ENCODE assay signal across 8 cellular contexts in genomic region chr19:3036795-3037544, GRCh38. TPM values are rescaled to one million over a fixed set of nuclear protein-coding genes. Genes with fewer than 3 reads are reported as not detected.
DNase-seq lines count a peak whose midpoint lies in the region; ATAC-seq and TF ChIP-seq lines count a peak whose summit lies in the region.
"Not testable (repeated sequence)": the region's sequence is repeated elsewhere in the genome, so short reads cannot be mapped to it uniquely, and the experiment has no call there.

No MANE protein-coding gene starts in this region.

- H3K36me3 Mint-ChIP-seq in activated CD8-positive, alpha-beta T cell treated with anti-CD3 and anti-CD28 coated beads, Interleukin-2, amount 10 ng/mL, durations not matched to agents 7 days and 5 days (ENCODE audit: low read depth); chondrocyte (ENCODE audit: low read depth): not testable (repeated sequence)
- peaks cover 25% of the 10 kb centered on the region for H3K36me3 Mint-ChIP-seq in stimulated activated effector memory CD8-positive, alpha-beta T cell treated with anti-CD3 and anti-CD28 coated beads, Interleukin-12 subunit alpha, Interleukin-12 subunit beta, amount 100 ng/mL, for 72 hours

- not testable (repeated sequence) for H3K36me3 ChIP-seq in H7 (replicated peaks; ENCODE audit: control insufficient read depth, insufficient read depth, low read length); OCI-LY7 (ENCODE audit: insufficient read depth, low read length); left ventricle myocardium inferior

- intact Hi-C loops in OCI-LY7 (cut with micrococcal nuclease; ENCODE audit: unreplicated experiment), result loop anchor here (1.0 kb wide), 1 partner anchor 68 kb away; no protein-coding TSS in a partner anchor
- intact Hi-C loops in left ventricle myocardium inferior (cut with micrococcal nuclease), result not testable (repeated sequence)

- peak overlapping the region; percentile 82; the same call in 1 of the 2 replicates for H2AFZ ChIP-seq in OCI-LY7 (ENCODE audit: low read length)

- CTCF ChIA-PET in AG04449 (lab: Yijun Ruan, JAX), result interaction anchor here (1.1 to 2.6 kb wide), 8 partner anchors 16 to 86 kb away, joined by 3 to 13 read pairs (median 6); partner anchors contain the start of gene TLE5
- CTCF ChIA-PET in OCI-LY7 (lab: Charles Lee; ENCODE audit: unreplicated experiment), result not testable (repeated sequence)
- CTCF ChIA-PET in activated CD8-positive, alpha-beta T cell treated with anti-CD3 and anti-CD28 coated beads, Interleukin-2, amount 10 ng/mL, durations not matched to agents 7 days and 5 days (lab: Charles Lee), result interaction anchor here (1.1 to 2.9 kb wide), 5 partner anchors 13 to 86 kb away, joined by 3 to 19 read pairs (median 11); no protein-coding TSS in a partner anchor

- peaks cover 15% of the 10 kb centered on the region for H3K4me1 ChIP-seq in OCI-LY7 (ENCODE audit: insufficient read depth, low read length, poor library complexity, severe bottlenecking)
- H3K4me1 ChIP-seq in left ventricle myocardium inferior, result peaks cover 29% of the 10 kb centered on the region

- peaks cover 20% of the 10 kb centered on the region for H3K27me3 Mint-ChIP-seq in activated CD8-positive, alpha-beta T cell treated with anti-CD3 and anti-CD28 coated beads, Interleukin-2, amount 10 ng/mL, durations not matched to agents 7 days and 5 days (ENCODE audit: low read depth)
- peaks cover 18% of the 10 kb centered on the region for H3K27me3 Mint-ChIP-seq in chondrocyte (ENCODE audit: low read depth)

- not testable (repeated sequence) for BruUV-seq in OCI-LY7 (replicated peaks; lab: Mats Ljungman, UMichigan)

- H3K4me3 ChIP-seq in AG04449 (ENCODE audit: low read depth, low read length) (peak overlapping the region; percentile 55; the same call in 1 of the 2 replicates), H7 (ENCODE audit: insufficient read depth, low read depth, low read length) (peak overlapping the region; percentile 82), OCI-LY7 (ENCODE audit: low read depth, low read length, poor library complexity, severe bottlenecking) (peak overlapping the region; percentile 74), left ventricle myocardium inferior (peak overlapping the region; percentile 72)

- not testable (repeated sequence) for H3K9me3 Mint-ChIP-seq in activated CD8-positive, alpha-beta T cell treated with anti-CD3 and anti-CD28 coated beads, Interleukin-2, amount 10 ng/mL, durations not matched to agents 7 days and 5 days (ENCODE audit: insufficient read depth); chondrocyte (ENCODE audit: low read depth); stimulated activated effector memory CD8-positive, alpha-beta T cell treated with anti-CD3 and anti-CD28 coated beads, Interleukin-12 subunit alpha, Interleukin-12 subunit beta, amount 100 ng/mL, for 72 hours

- TF ChIP-seq CTCF in AG04449 (IDR thresholded peaks at IDR 0.05; ENCODE audit: insufficient read depth, low read length, missing control alignments), result not testable (repeated sequence)
- peak; percentile 49; the same call in 1 of the 2 replicates for TF ChIP-seq CTCF in OCI-LY7 (conservative IDR thresholded peaks at IDR 0.05; ENCODE audit: low read length)
- peak; percentile 64 for TF ChIP-seq CTCF in chondrocyte (IDR thresholded peaks at IDR 0.05)
- TF ChIP-seq CTCF in left ventricle myocardium inferior (IDR thresholded peaks at IDR 0.05; ENCODE audit: borderline replicate concordance), result peak; percentile 23

- H3K4me1 Mint-ChIP-seq in activated CD8-positive, alpha-beta T cell treated with anti-CD3 and anti-CD28 coated beads, Interleukin-2, amount 10 ng/mL, durations not matched to agents 7 days and 5 days (ENCODE audit: low read depth), result peaks cover 30% of the 10 kb centered on the region
- H3K4me1 Mint-ChIP-seq in chondrocyte (ENCODE audit: low read depth), result peaks cover 20% of the 10 kb centered on the region
- H3K4me1 Mint-ChIP-seq in stimulated activated effector memory CD8-positive, alpha-beta T cell treated with anti-CD3 and anti-CD28 coated beads, Interleukin-12 subunit alpha, Interleukin-12 subunit beta, amount 100 ng/mL, for 72 hours, result peaks cover 40% of the 10 kb centered on the region

- H4K20me1 ChIP-seq in OCI-LY7 (ENCODE audit: insufficient read depth, low read length), result not testable (repeated sequence)

- not testable (repeated sequence) for H3K27ac ChIP-seq in OCI-LY7 (ENCODE audit: low read depth, low read length, poor library complexity, severe bottlenecking)
- peak overlapping the region; percentile 96 for H3K27ac ChIP-seq in left ventricle myocardium inferior (replicated peaks)

- not testable (repeated sequence) for H3K9me3 ChIP-seq in OCI-LY7 (ENCODE audit: low read length); left ventricle myocardium inferior (replicated peaks)

- H3K79me2 ChIP-seq in OCI-LY7 (ENCODE audit: insufficient read depth, low read depth, low read length), result not testable (repeated sequence)

- H3K4me3 Mint-ChIP-seq in activated CD8-positive, alpha-beta T cell treated with anti-CD3 and anti-CD28 coated beads, Interleukin-2, amount 10 ng/mL, durations not matched to agents 7 days and 5 days, result peak overlapping the region; percentile 87
- H3K4me3 Mint-ChIP-seq in chondrocyte (ENCODE audit: unreplicated experiment), result peak overlapping the region; percentile 83
- peak overlapping the region; percentile 91 for H3K4me3 Mint-ChIP-seq in stimulated activated effector memory CD8-positive, alpha-beta T cell treated with anti-CD3 and anti-CD28 coated beads, Interleukin-12 subunit alpha, Interleukin-12 subunit beta, amount 100 ng/mL, for 72 hours

- H3K4me2 ChIP-seq in OCI-LY7 (ENCODE audit: low read length), result peak overlapping the region; percentile 78

- not testable (repeated sequence) for H3K9me2 ChIP-seq in OCI-LY7 (ENCODE audit: insufficient read depth, low read length)

- not testable (repeated sequence) for DNase-seq in AG04449 (ENCODE audit: low read depth, low spot score); OCI-LY7 (ENCODE audit: low spot score); activated CD8-positive, alpha-beta T cell treated with anti-CD3 and anti-CD28 coated beads, Interleukin-2, amount 10 ng/mL, durations not matched to agents 7 days and 5 days; chondrocyte (ENCODE audit: low spot score); left ventricle myocardium inferior; stimulated activated effector memory CD8-positive, alpha-beta T cell treated with anti-CD3 and anti-CD28 coated beads, Interleukin-12 subunit alpha, Interleukin-12 subunit beta, amount 100 ng/mL, for 72 hours (ENCODE audit: low spot score in 2 of 2)
- DNase-seq in H7, result peak; percentile 76
- DNase-seq in myocyte (ENCODE audit: low read depth), result peak; percentile 17

- not testable (repeated sequence) for ATAC-seq in activated CD8-positive, alpha-beta T cell treated with anti-CD3 and anti-CD28 coated beads, Interleukin-2, amount 10 ng/mL, durations not matched to agents 7 days and 5 days; stimulated activated effector memory CD8-positive, alpha-beta T cell treated with anti-CD3 and anti-CD28 coated beads, Interleukin-12 subunit alpha, Interleukin-12 subunit beta, amount 100 ng/mL, for 72 hours

- POLR2A ChIA-PET in AG04449 (lab: Yijun Ruan, JAX) (interaction anchor here (1.6 to 2.2 kb wide), 2 partner anchors 15 to 86 kb away, joined by 4 to 11 read pairs; no protein-coding TSS in a partner anchor), OCI-LY7 (lab: Charles Lee) (interaction anchor here (1.0 to 1.8 kb wide), 2 partner anchors 61 to 64 kb away, joined by 4 to 12 read pairs; partner anchors contain the start of gene TLE6)
- POLR2A ChIA-PET in activated CD8-positive, alpha-beta T cell treated with anti-CD3 and anti-CD28 coated beads, Interleukin-2, amount 10 ng/mL, durations not matched to agents 7 days and 5 days (lab: Charles Lee), result interaction anchor here (0.6 to 3.4 kb wide), 5 partner anchors 14 to 98 kb away, joined by 3 to 23 read pairs (median 4); partner anchors contain the start of gene TLE5

- H3K27ac Mint-ChIP-seq in activated CD8-positive, alpha-beta T cell treated with anti-CD3 and anti-CD28 coated beads, Interleukin-2, amount 10 ng/mL, durations not matched to agents 7 days and 5 days, result peak overlapping the region; percentile 95
- H3K27ac Mint-ChIP-seq in chondrocyte (ENCODE audit: unreplicated experiment), result peak overlapping the region; percentile 93
- H3K27ac Mint-ChIP-seq in stimulated activated effector memory CD8-positive, alpha-beta T cell treated with anti-CD3 and anti-CD28 coated beads, Interleukin-12 subunit alpha, Interleukin-12 subunit beta, amount 100 ng/mL, for 72 hours, result peak overlapping the region; percentile 97

- H3K27me3 ChIP-seq in H7 (ENCODE audit: control insufficient read depth, insufficient read depth, low read length); left ventricle myocardium inferior (ENCODE audit: low read depth): not testable (repeated sequence)

RNA-seq across cellular contexts. Expression of gene TLE2, which starts 7.9 kb away (rescaled TPM):
- 9.6 and 18.7 TPM in 2 replicates for total RNA-seq in H7 (2014; rRNA removed; shearing (Covaris generic))
- total RNA-seq in OCI-LY7 (2014; rRNA removed; shearing (Covaris generic)), result 1.6 and 1.7 TPM in 2 replicates
- total RNA-seq in OCI-LY7 (2022) (1.1 and 1.2 TPM in 2 replicates), chondrocyte (12.3 to 14.1 TPM (median 13.7 TPM) in 3 replicates), left ventricle myocardium inferior (53.2 TPM), myocyte (0.08 TPM in 1 of 2 replicates, not detected in the other)
- total RNA-seq in activated CD8-positive, alpha-beta T cell treated with anti-CD3 and anti-CD28 coated beads, Interleukin-2, amount 10 ng/mL, durations not matched to agents 7 days and 5 days, result under 1 TPM; 0.24 to 0.57 TPM
- 2.8 TPM for polyA plus RNA-seq in myocyte (2012)

RNA-seq across cellular contexts. Expression of gene TLE5, which starts 25.3 kb away (rescaled TPM):
- total RNA-seq in H7 (2014; rRNA removed; shearing (Covaris generic)), result 300 and 386 TPM in 2 replicates
- 424 and 448 TPM in 2 replicates for total RNA-seq in OCI-LY7 (2014; rRNA removed; shearing (Covaris generic))
- total RNA-seq in OCI-LY7 (2022), result 376 and 463 TPM in 2 replicates
- 100 to 1,000 TPM; 635 to 655 TPM for total RNA-seq in activated CD8-positive, alpha-beta T cell treated with anti-CD3 and anti-CD28 coated beads, Interleukin-2, amount 10 ng/mL, durations not matched to agents 7 days and 5 days
- 223 to 306 TPM (median 303 TPM) in 3 replicates for total RNA-seq in chondrocyte
- total RNA-seq in left ventricle myocardium inferior, result 799 TPM
- total RNA-seq in myocyte, result 295 and 328 TPM in 2 replicates
- polyA plus RNA-seq in myocyte (2012), result 493 TPM

RNA-seq across cellular contexts. Expression of gene GNA11, which starts 57.2 kb away (rescaled TPM):
- total RNA-seq in H7 (2014; rRNA removed; shearing (Covaris generic)), result 30.0 and 35.0 TPM in 2 replicates
- total RNA-seq in OCI-LY7 (2014; rRNA removed; shearing (Covaris generic)), result 12.9 and 13.4 TPM in 2 replicates
- 10.1 and 14.3 TPM in 2 replicates for total RNA-seq in OCI-LY7 (2022)
- under 1 TPM; 0.08 to 0.71 TPM for total RNA-seq in activated CD8-positive, alpha-beta T cell treated with anti-CD3 and anti-CD28 coated beads, Interleukin-2, amount 10 ng/mL, durations not matched to agents 7 days and 5 days
- total RNA-seq in chondrocyte, result 62.1 to 68.9 TPM (median 68.1 TPM) in 3 replicates
- total RNA-seq in left ventricle myocardium inferior, result 58.1 TPM
- 52.1 and 54.6 TPM in 2 replicates for total RNA-seq in myocyte
- 68.1 TPM for polyA plus RNA-seq in myocyte (2012)

RNA-seq across cellular contexts. Expression of gene TLE6, which starts 59.6 kb away (rescaled TPM):
- total RNA-seq in H7 (2014; rRNA removed; shearing (Covaris generic)), result 10.4 and 14.2 TPM in 2 replicates
- total RNA-seq in OCI-LY7 (2014; rRNA removed; shearing (Covaris generic)), result 15.9 and 16.4 TPM in 2 replicates
- total RNA-seq in OCI-LY7 (2022) (21.5 and 23.0 TPM in 2 replicates), chondrocyte (0.36 to 1.1 TPM (median 0.55 TPM) in 3 replicates), left ventricle myocardium inferior (1.3 TPM), myocyte (not detected in 2 replicates)
- total RNA-seq in activated CD8-positive, alpha-beta T cell treated with anti-CD3 and anti-CD28 coated beads, Interleukin-2, amount 10 ng/mL, durations not matched to agents 7 days and 5 days, result 1 to 10 TPM; 2.0 to 2.7 TPM
- 0.44 TPM for polyA plus RNA-seq in myocyte (2012)

Comparison
In these comparisons a context has a peak if more than half of its experiments do, and no peak if none do; other contexts are left out.
1. RNA of gene GNA11, which starts 57.2 kb away (total RNA-seq): 62.1 to 68.9 TPM in chondrocyte, 58.1 TPM in left ventricle myocardium inferior (single experiment), 52.1 to 54.6 TPM in myocyte, 30.0 to 35.0 TPM in H7 and 10.1 to 14.3 TPM in OCI-LY7; 0.08 to 0.71 TPM in activated CD8-positive, alpha-beta T cell treated with anti-CD3 and anti-CD28 coated beads, Interleukin-2, amount 10 ng/mL, durations not matched to agents 7 days and 5 days; every median in the first group is over 4 times any median in the second.
2. Peak in every context shown above with its lines, with median percentiles within 50 percentile points of each other: H3K4me3 ChIP-seq, H3K27ac Mint-ChIP-seq and H3K4me3 Mint-ChIP-seq.